ENCODE assay signal across 17 cellular contexts in the genomic region with DNA sequence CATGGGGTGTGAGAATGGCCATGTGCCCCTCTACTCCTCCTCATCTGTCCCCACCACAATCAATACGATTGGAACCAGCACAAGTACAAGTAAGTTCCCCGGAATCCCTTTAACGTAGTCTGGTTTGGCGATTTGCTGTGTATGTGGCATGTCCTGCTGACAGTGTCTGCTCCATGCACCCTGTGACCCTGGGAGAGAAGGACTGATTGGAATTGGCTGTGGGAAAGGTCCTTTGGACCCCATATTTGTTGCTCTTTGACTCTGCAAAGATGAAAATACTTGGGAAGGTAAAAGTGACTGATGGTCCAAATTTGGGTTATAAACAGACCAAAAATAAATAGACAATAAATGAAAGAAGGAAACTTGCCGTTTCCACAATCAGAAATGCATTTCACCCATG.
DNase-seq lines count a peak whose midpoint lies in the region; ATAC-seq and TF ChIP-seq lines count a peak whose summit lies in the region.
"Had no signal": no experiment of that assay in that cellular context is flagged by ENCODE, and none has a peak within 500 bp of the region (broad histone marks: within the 10 kb centered on the region; RNA-seq: fewer than 3 reads in every experiment).

No MANE protein-coding gene starts in this region.

- no peak for DNase-seq in left ventricle myocardium inferior
- DNase-seq in Right ventricle myocardium superior, result no peak
- DNase-seq in WERI-Rb-1, result no peak
- peak in 1 of 3 donors; percentile 54 for DNase-seq in right lobe of liver
- no peak for DNase-seq in DMS114 treated with DMSO at 0.1 percent for 48 hours (lab: John Stamatoyannopoulos, UW; ENCODE audit: unreplicated experiment)
- DNase-seq in NCI-H524 treated with DMSO at 0.1 percent for 48 hours (lab: John Stamatoyannopoulos, UW), result no peak
- DNase-seq: 8988T; CD4-positive, alpha-beta memory T cell; DMS79 treated with DMSO at 0.1 percent for 48 hours; GF-D8; GOT3; H7; HFFc6 had no signal

- peaks cover 83% of the 10 kb centered on the region for H3K4me1 ChIP-seq in left ventricle myocardium inferior
- peaks cover 0 to 44% (median 6%) of the 10 kb centered on the region in 4 donors for H3K4me1 ChIP-seq in right lobe of liver
- H3K4me1 ChIP-seq in skeletal muscle tissue (ENCODE audit: control insufficient read depth in 3 of 3, insufficient read depth in 3 of 3, low read length in 3 of 3), result peaks cover 68 to 82% (median 72%) of the 10 kb centered on the region in 3 donors

- H3K27ac ChIP-seq in left ventricle myocardium inferior (replicated peaks) (peak overlapping the region; percentile 94), WERI-Rb-1 (peak overlapping the region; percentile 83), right lobe of liver (peak overlapping the region; percentile 62 to 83 (median 66)), skeletal muscle tissue (ENCODE audit: low read depth, low read length) (peak overlapping the region; percentile 95)
- H3K27ac ChIP-seq: BLaER1 had no signal

- H3K27me3 ChIP-seq in left ventricle myocardium inferior (ENCODE audit: low read depth) (no peaks in the 10 kb centered on the region), WERI-Rb-1 (ENCODE audit: insufficient read depth, low read depth, severe bottlenecking) (no peaks in the 10 kb centered on the region), right lobe of liver (no peaks in the 10 kb centered on the region), skeletal muscle tissue (ENCODE audit: control insufficient read depth in 3 of 3, insufficient read depth in 3 of 3, low read length in 3 of 3) (no peaks in the 10 kb centered on the region)
- H3K27me3 ChIP-seq: BLaER1 had no signal

- H3K36me3 ChIP-seq in left ventricle myocardium inferior, result peaks cover 9% of the 10 kb centered on the region
- H3K36me3 ChIP-seq in WERI-Rb-1, result peaks cover 29% of the 10 kb centered on the region
- H3K36me3 ChIP-seq in right lobe of liver, result no peaks in the 10 kb centered on the region
- H3K36me3 ChIP-seq in skeletal muscle tissue (ENCODE audit: control insufficient read depth in 3 of 3, insufficient read depth in 3 of 3, low read length in 3 of 3), result peaks cover 3 to 5% (median 4%) of the 10 kb centered on the region in 3 donors

- no peaks in the 10 kb centered on the region for H3K9me3 ChIP-seq in left ventricle myocardium inferior (replicated peaks)
- H3K9me3 ChIP-seq in WERI-Rb-1 (ENCODE audit: severe bottlenecking), result no peaks in the 10 kb centered on the region
- no peaks in the 10 kb centered on the region for H3K9me3 ChIP-seq in right lobe of liver
- no peaks in the 10 kb centered on the region for H3K9me3 ChIP-seq in skeletal muscle tissue (ENCODE audit: control insufficient read depth in 3 of 3, low read length in 3 of 3)
- H3K9me3 ChIP-seq: BLaER1 had no signal

- intact Hi-C loops in left ventricle myocardium inferior (cut with micrococcal nuclease), result no loop called here
- intact Hi-C loops in Right ventricle myocardium superior (cut with DNase I), result no loop called here
- intact Hi-C loops in right lobe of liver (cut with DNase I), result no loop called here

- ATAC-seq in Right ventricle myocardium superior (ENCODE audit: poor library complexity) (no peak), right lobe of liver (peak; percentile 21 to 69 (median 56)), GM21825 (IDR thresholded peaks at IDR 0.05; ENCODE audit: unreplicated experiment) (no peak)
- ATAC-seq: HCT116 had no signal

- TF ChIP-seq POLR2A in right lobe of liver (IDR thresholded peaks at IDR 0.05), result no peak

- 29% methylated on average over 5 of the region's 5 CpGs for WGBS in right lobe of liver (ENCODE audit: insufficient coverage, low coverage, low lambda C conversion rate, missing lambda C conversion rate)

- TF ChIP-seq CTCF in left ventricle myocardium inferior (IDR thresholded peaks at IDR 0.05; ENCODE audit: borderline replicate concordance), result no peak
- no peak for TF ChIP-seq CTCF in WERI-Rb-1 (IDR thresholded peaks at IDR 0.05; ENCODE audit: low read depth, low read length)
- TF ChIP-seq CTCF in right lobe of liver (IDR thresholded peaks at IDR 0.05), result no peak

- H3K9ac ChIP-seq in skeletal muscle tissue (ENCODE audit: low read depth in 1 of 3, low read length in 3 of 3), result peak overlapping the region in 1 of 3 donors; percentile 23
- H3K9ac ChIP-seq: BLaER1 had no signal

- no peak overlapping the region for H3K4me3 ChIP-seq in left ventricle myocardium inferior
- H3K4me3 ChIP-seq in WERI-Rb-1 (ENCODE audit: low read depth, low read length), result no peak overlapping the region
- peak overlapping the region; percentile 11 to 60 (median 45) for H3K4me3 ChIP-seq in right lobe of liver
- H3K4me3 ChIP-seq in skeletal muscle tissue (ENCODE audit: low read length in 3 of 3), result no peak overlapping the region
- H3K4me3 ChIP-seq: BLaER1 had no signal

Comparison
In these comparisons a context has a peak if more than half of its experiments do, and no peak if none do; other contexts are left out.
1. H3K4me3 ChIP-seq: peak in right lobe of liver (3 of 3); none in left ventricle myocardium inferior (single experiment), WERI-Rb-1 (single experiment) and skeletal muscle tissue (0 of 3).
2. ATAC-seq: peak in right lobe of liver (4 of 4); none in Right ventricle myocardium superior (single experiment) and GM21825 (single experiment).
3. Peak in every context shown above with its lines, with median percentiles within 50 percentile points of each other: H3K27ac ChIP-seq.